ENCODE assay signal across 8 cellular contexts in genomic region chr17:46225274-46225794, GRCh38. TPM values are rescaled to one million over a fixed set of nuclear protein-coding genes. Genes with fewer than 3 reads are reported as not detected.
DNase-seq lines count a peak whose midpoint lies in the region; ATAC-seq and TF ChIP-seq lines count a peak whose summit lies in the region.
"Not testable (repeated sequence)": the region's sequence is repeated elsewhere in the genome, so short reads cannot be mapped to it uniquely, and the experiment has no call there.

No MANE protein-coding gene starts in this region.

- ATAC-seq in GM19395 (IDR thresholded peaks at IDR 0.05; ENCODE audit: unreplicated experiment) (peak; percentile 97), HG03521 (IDR thresholded peaks at IDR 0.05; ENCODE audit: unreplicated experiment) (peak; percentile 99), right lobe of liver (peak; percentile 100)

- not testable (repeated sequence) for H3K9me3 ChIP-seq in right lobe of liver

- DNase-seq in CD14-positive monocyte (ENCODE audit: low spot score) = peak; percentile 87
- peak; percentile 91 for DNase-seq in NCI-H748 (lab: John Stamatoyannopoulos, UW; ENCODE audit: unreplicated experiment)
- DNase-seq in activated CD4-positive, alpha-beta T cell treated with anti-CD3 and anti-CD28 coated beads, Interleukin-2, amount 50 U/mL, for 4 hours = peak; percentile 93 to 95
- DNase-seq in dorsolateral prefrontal cortex = peak; percentile 79 to 100 (median 98)
- peak; percentile 85 to 95 (median 88) for DNase-seq in right lobe of liver
- DNase-seq in stimulated activated CD4-positive, alpha-beta T cell treated with anti-CD3 and anti-CD28 coated beads, Interleukin-4, amount 100 ng/mL, for 1 hour = peak; percentile 94

- intact Hi-C loops in CD14-positive monocyte (cut with micrococcal nuclease); dorsolateral prefrontal cortex (cut with DNase I); right lobe of liver (cut with DNase I): not testable (repeated sequence)

- H3K27me3 Mint-ChIP-seq in CD14-positive monocyte (ENCODE audit: low read depth in 3 of 3) = not testable (repeated sequence)

- TF ChIP-seq POLR2A in right lobe of liver (IDR thresholded peaks at IDR 0.05) = not testable (repeated sequence)

- H3K27me3 ChIP-seq in dorsolateral prefrontal cortex, right lobe of liver: not testable (repeated sequence)

- TF ChIP-seq CTCF in CD14-positive monocyte (IDR thresholded peaks at IDR 0.05); right lobe of liver (IDR thresholded peaks at IDR 0.05): not testable (repeated sequence)
- TF ChIP-seq CTCF in dorsolateral prefrontal cortex (IDR thresholded peaks at IDR 0.05 in 54 of 56, conservative IDR thresholded peaks at IDR 0.05 in 2 of 56; ENCODE audit: low read depth in 1 of 56, partially characterized antibody in 56 of 56) = peak in 11 of 56 donors; percentile 9 to 36 (median 18)

- peak overlapping the region in 44 of 59 donors; percentile 8 to 92 (median 68) for H3K27ac ChIP-seq in dorsolateral prefrontal cortex
- H3K27ac ChIP-seq in right lobe of liver = not testable (repeated sequence)

- H3K9me3 Mint-ChIP-seq in CD14-positive monocyte = not testable (repeated sequence)

- WGBS in right lobe of liver (ENCODE audit: insufficient coverage, low coverage, low lambda C conversion rate, missing lambda C conversion rate) = 0% methylated on average over 11 of the region's 22 CpGs

- not testable (repeated sequence) for H3K36me3 ChIP-seq in right lobe of liver

- H3K4me1 Mint-ChIP-seq in CD14-positive monocyte = not testable (repeated sequence)

- peak overlapping the region; percentile 87 to 97 for H3K4me3 Mint-ChIP-seq in CD14-positive monocyte

- not testable (repeated sequence) for H3K36me3 Mint-ChIP-seq in CD14-positive monocyte

- not testable (repeated sequence) for H3K4me1 ChIP-seq in right lobe of liver

- peak overlapping the region in 5 of 7 donors; percentile 50 to 82 (median 61) for H3K27ac Mint-ChIP-seq in CD14-positive monocyte

- H3K4me3 ChIP-seq in dorsolateral prefrontal cortex = peak overlapping the region; percentile 47 to 99 (median 67)
- H3K4me3 ChIP-seq in right lobe of liver = peak overlapping the region; percentile 31 to 68 (median 33)

RNA-seq across cellular contexts. Expression of gene KANSL1, which starts 32.1 kb away (rescaled TPM):
- polyA plus RNA-seq in CD14-positive monocyte = 1 to 10 TPM; 3.1 to 4.6 TPM
- 100 to 1,000 TPM in 103 of 120 experiments, 10 to 100 TPM in 17; 74.6 to 253 (median 152) TPM for total RNA-seq in dorsolateral prefrontal cortex
- total RNA-seq in right lobe of liver = 10 to 100 TPM; 23.1 to 29.5 (median 25.9) TPM
